In the genomic region with DNA sequence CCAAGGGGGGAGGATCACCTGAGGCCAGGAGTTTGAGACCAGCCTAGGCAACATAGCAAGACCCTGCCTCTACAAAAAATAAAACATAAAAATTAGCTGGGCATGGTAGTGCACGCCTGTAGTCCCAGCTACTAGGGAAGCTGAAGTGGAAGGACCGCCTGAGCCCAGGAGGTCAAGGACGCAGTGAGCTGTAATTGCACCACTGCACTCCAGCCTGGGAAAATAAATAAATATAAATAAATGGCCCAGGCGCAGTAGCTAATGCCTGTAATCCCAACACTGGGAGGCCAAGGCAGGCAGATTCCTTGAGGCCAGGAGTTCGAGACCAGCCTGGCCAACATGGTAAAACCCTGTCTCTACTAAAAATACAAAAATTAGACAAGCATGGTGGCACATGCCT, we compare ENCODE assay signal across 2 cellular contexts.
TF ChIP-seq lines count a peak whose summit lies in the region.

No MANE protein-coding gene starts in this region.

TF ChIP-seq in HEK293, 187 proteins besides CTCF, POLR2A, EP300 and RAD21:
- TF ChIP-seq ZNF140 (tag by site-specific recombination; IDR thresholded peaks at IDR 0.05), result 0 out of 2 replicates have a peak, but pooled peaks have one; percentile 7

TF ChIP-seq in HepG2, 621 proteins besides CTCF, POLR2A, EP300 and RAD21 (continues in another document):
- peak; percentile 58; the same call in 1 of the 2 replicates for TF ChIP-seq HMG20A (CRISPR knock-in tag; IDR thresholded peaks at IDR 0.05; ENCODE audit: borderline replicate concordance)
- peak; percentile 90 for TF ChIP-seq NR2F6 (IDR thresholded peaks at IDR 0.05)
- TF ChIP-seq NR2F6 (CRISPR knock-in tag; IDR thresholded peaks at IDR 0.05), result peak; percentile 95
- TF ChIP-seq NCOA2 (CRISPR knock-in tag; IDR thresholded peaks at IDR 0.05), result 0 out of 2 replicates have a peak, but pooled peaks have one; percentile 32
- TF ChIP-seq PITX1 (CRISPR knock-in tag; IDR thresholded peaks at IDR 0.05), result 0 out of 2 replicates have a peak, but pooled peaks have one; percentile 51
- peak; percentile 32; the same call in 1 of the 2 replicates for TF ChIP-seq SAP130 (CRISPR knock-in tag; IDR thresholded peaks at IDR 0.05; ENCODE audit: low read depth)
- peak; percentile 33; the same call in 1 of the 2 replicates for TF ChIP-seq GATAD2A (CRISPR knock-in tag; IDR thresholded peaks at IDR 0.05)
- 0 out of 2 replicates have a peak, but pooled peaks have one; percentile 21 for TF ChIP-seq ZBTB7B (CRISPR knock-in tag; IDR thresholded peaks at IDR 0.05)
- peak; percentile 87 for TF ChIP-seq ZNF121 (CRISPR knock-in tag; IDR thresholded peaks at IDR 0.05)
- peak; percentile 61; the same call in 1 of the 2 replicates for TF ChIP-seq MED1 (CRISPR knock-in tag; IDR thresholded peaks at IDR 0.05)
- TF ChIP-seq ESRRA (CRISPR knock-in tag; IDR thresholded peaks at IDR 0.05; ENCODE audit: low read depth), result 0 out of 2 replicates have a peak, but pooled peaks have one; percentile 41
- TF ChIP-seq NR2F2 (IDR thresholded peaks at IDR 0.05; ENCODE audit: borderline replicate concordance, low read depth), result peak; percentile 53; the same call in 1 of the 2 replicates
- peak; percentile 57; the same call in 1 of the 2 replicates for TF ChIP-seq HNF4A (CRISPR knock-in tag; IDR thresholded peaks at IDR 0.05)
- TF ChIP-seq NR2F1 (CRISPR knock-in tag; IDR thresholded peaks at IDR 0.05), result peak; percentile 73 to 87; a peak in 3 of 4 replicates
- TF ChIP-seq, protein P1, sequence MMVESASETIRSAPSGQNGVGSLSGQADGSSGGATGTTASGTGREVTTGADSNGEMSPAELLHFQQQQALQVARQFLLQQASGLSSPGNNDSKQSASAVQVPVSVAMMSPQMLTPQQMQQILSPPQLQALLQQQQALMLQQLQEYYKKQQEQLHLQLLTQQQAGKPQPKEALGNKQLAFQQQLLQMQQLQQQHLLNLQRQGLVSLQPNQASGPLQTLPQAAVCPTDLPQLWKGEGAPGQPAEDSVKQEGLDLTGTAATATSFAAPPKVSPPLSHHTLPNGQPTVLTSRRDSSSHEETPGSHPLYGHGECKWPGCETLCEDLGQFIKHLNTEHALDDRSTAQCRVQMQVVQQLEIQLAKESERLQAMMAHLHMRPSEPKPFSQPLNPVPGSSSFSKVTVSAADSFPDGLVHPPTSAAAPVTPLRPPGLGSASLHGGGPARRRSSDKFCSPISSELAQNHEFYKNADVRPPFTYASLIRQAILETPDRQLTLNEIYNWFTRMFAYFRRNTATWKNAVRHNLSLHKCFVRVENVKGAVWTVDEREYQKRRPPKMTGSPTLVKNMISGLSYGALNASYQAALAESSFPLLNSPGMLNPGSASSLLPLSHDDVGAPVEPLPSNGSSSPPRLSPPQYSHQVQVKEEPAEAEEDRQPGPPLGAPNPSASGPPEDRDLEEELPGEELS (CRISPR knock-in tag; IDR thresholded peaks at IDR 0.05), result peak; percentile 58; the same call in 1 of the 2 replicates
- TF ChIP-seq ARID3A (IDR thresholded peaks at IDR 0.05; ENCODE audit: low read depth, low read length), result peak; percentile 71
- 0 out of 2 replicates have a peak, but pooled peaks have one; percentile 27 for TF ChIP-seq FOXK1 (CRISPR knock-in tag; IDR thresholded peaks at IDR 0.05; ENCODE audit: borderline replicate concordance, low read depth)
- TF ChIP-seq, protein P2, sequence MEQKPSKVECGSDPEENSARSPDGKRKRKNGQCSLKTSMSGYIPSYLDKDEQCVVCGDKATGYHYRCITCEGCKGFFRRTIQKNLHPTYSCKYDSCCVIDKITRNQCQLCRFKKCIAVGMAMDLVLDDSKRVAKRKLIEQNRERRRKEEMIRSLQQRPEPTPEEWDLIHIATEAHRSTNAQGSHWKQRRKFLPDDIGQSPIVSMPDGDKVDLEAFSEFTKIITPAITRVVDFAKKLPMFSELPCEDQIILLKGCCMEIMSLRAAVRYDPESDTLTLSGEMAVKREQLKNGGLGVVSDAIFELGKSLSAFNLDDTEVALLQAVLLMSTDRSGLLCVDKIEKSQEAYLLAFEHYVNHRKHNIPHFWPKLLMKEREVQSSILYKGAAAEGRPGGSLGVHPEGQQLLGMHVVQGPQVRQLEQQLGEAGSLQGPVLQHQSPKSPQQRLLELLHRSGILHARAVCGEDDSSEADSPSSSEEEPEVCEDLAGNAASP (CRISPR knock-in tag; IDR thresholded peaks at IDR 0.05; ENCODE audit: borderline replicate concordance), result peak; percentile 40; the same call in 1 of the 2 replicates
- peak; percentile 67; the same call in 1 of the 2 replicates for TF ChIP-seq SALL1 (CRISPR knock-in tag; IDR thresholded peaks at IDR 0.05)
- TF ChIP-seq NR2C2 (CRISPR knock-in tag; IDR thresholded peaks at IDR 0.05; ENCODE audit: borderline replicate concordance), result peak; percentile 38; the same call in 1 of the 2 replicates
- peak; percentile 80 for TF ChIP-seq RXRB (CRISPR knock-in tag; IDR thresholded peaks at IDR 0.05; ENCODE audit: borderline replicate concordance)
- peak; percentile 18; the same call in 1 of the 2 replicates for TF ChIP-seq ZNF460 (CRISPR knock-in tag; IDR thresholded peaks at IDR 0.05; ENCODE audit: borderline replicate concordance)
- TF ChIP-seq RARA (CRISPR knock-in tag; IDR thresholded peaks at IDR 0.05), result peak; percentile 82
- TF ChIP-seq ZFX (CRISPR knock-in tag; IDR thresholded peaks at IDR 0.05; ENCODE audit: low read depth), result peak; percentile 34; the same call in 1 of the 2 replicates
- TF ChIP-seq, protein P3, sequence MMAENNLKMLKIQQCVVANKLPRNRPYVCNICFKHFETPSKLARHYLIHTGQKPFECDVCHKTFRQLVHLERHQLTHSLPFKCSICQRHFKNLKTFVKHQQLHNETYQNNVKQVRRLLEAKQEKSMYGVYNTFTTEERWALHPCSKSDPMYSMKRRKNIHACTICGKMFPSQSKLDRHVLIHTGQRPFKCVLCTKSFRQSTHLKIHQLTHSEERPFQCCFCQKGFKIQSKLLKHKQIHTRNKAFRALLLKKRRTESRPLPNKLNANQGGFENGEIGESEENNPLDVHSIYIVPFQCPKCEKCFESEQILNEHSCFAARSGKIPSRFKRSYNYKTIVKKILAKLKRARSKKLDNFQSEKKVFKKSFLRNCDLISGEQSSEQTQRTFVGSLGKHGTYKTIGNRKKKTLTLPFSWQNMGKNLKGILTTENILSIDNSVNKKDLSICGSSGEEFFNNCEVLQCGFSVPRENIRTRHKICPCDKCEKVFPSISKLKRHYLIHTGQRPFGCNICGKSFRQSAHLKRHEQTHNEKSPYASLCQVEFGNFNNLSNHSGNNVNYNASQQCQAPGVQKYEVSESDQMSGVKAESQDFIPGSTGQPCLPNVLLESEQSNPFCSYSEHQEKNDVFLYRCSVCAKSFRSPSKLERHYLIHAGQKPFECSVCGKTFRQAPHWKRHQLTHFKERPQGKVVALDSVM (CRISPR knock-in tag; IDR thresholded peaks at IDR 0.05), result peak; percentile 60
- TF ChIP-seq AHDC1 (CRISPR knock-in tag; IDR thresholded peaks at IDR 0.05; ENCODE audit: borderline replicate concordance), result peak; percentile 28; the same call in 1 of the 2 replicates
- TF ChIP-seq ZMYM2 (CRISPR knock-in tag; IDR thresholded peaks at IDR 0.05), result peak; percentile 68; the same call in 1 of the 2 replicates
- peak; percentile 70 for TF ChIP-seq CEBPB (IDR thresholded peaks at IDR 0.05; ENCODE audit: borderline replicate concordance, low read depth, low read length)
- TF ChIP-seq PAXIP1 (CRISPR knock-in tag; conservative IDR thresholded peaks at IDR 0.05), result 0 out of 2 replicates have a peak, but pooled peaks have one; percentile 25
- TF ChIP-seq, protein P4, sequence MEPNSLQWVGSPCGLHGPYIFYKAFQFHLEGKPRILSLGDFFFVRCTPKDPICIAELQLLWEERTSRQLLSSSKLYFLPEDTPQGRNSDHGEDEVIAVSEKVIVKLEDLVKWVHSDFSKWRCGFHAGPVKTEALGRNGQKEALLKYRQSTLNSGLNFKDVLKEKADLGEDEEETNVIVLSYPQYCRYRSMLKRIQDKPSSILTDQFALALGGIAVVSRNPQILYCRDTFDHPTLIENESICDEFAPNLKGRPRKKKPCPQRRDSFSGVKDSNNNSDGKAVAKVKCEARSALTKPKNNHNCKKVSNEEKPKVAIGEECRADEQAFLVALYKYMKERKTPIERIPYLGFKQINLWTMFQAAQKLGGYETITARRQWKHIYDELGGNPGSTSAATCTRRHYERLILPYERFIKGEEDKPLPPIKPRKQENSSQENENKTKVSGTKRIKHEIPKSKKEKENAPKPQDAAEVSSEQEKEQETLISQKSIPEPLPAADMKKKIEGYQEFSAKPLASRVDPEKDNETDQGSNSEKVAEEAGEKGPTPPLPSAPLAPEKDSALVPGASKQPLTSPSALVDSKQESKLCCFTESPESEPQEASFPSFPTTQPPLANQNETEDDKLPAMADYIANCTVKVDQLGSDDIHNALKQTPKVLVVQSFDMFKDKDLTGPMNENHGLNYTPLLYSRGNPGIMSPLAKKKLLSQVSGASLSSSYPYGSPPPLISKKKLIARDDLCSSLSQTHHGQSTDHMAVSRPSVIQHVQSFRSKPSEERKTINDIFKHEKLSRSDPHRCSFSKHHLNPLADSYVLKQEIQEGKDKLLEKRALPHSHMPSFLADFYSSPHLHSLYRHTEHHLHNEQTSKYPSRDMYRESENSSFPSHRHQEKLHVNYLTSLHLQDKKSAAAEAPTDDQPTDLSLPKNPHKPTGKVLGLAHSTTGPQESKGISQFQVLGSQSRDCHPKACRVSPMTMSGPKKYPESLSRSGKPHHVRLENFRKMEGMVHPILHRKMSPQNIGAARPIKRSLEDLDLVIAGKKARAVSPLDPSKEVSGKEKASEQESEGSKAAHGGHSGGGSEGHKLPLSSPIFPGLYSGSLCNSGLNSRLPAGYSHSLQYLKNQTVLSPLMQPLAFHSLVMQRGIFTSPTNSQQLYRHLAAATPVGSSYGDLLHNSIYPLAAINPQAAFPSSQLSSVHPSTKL (CRISPR knock-in tag; IDR thresholded peaks at IDR 0.05), result peak; percentile 30; the same call in 1 of the 2 replicates
- peak; percentile 41; the same call in 1 of the 2 replicates for TF ChIP-seq CEBPG (CRISPR knock-in tag; IDR thresholded peaks at IDR 0.05)
- peak; percentile 23; the same call in 1 of the 2 replicates for TF ChIP-seq HDAC2 (CRISPR knock-in tag; IDR thresholded peaks at IDR 0.05)
- TF ChIP-seq ADNP (CRISPR knock-in tag; IDR thresholded peaks at IDR 0.05), result peak; percentile 37; the same call in 1 of the 2 replicates
